In the genomic region with DNA sequence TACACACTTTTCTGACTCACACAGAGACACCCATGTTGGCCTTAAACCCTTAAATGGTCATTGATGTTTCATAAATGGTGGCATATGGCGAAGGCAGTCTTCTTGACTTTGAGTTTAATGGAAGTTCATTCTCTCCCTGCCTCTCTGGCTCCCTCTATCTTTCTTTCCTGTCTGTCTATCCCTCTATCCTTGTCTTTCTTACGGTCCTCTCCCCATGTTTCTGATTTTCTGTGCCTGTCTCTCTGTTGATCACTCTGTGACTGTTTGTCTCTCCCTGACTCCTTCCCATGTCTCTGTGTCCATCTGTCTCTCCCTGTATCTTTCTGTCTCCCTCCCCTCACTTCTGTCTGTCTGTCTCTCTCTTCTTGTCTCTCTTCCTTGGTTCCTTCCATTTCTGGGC, we compare ENCODE assay signal across 22 cellular contexts. TPM values are rescaled to one million over a fixed set of nuclear protein-coding genes. Genes with fewer than 3 reads are reported as not detected.
DNase-seq lines count a peak whose midpoint lies in the region; ATAC-seq and TF ChIP-seq lines count a peak whose summit lies in the region.
"Had no signal": no experiment of that assay in that cellular context is flagged by ENCODE, and none has a peak within 500 bp of the region (broad histone marks: within the 10 kb centered on the region; RNA-seq: fewer than 3 reads in every experiment).

No MANE protein-coding gene starts in this region.

- H3K4me3 Mint-ChIP-seq in H9: no peak overlapping the region; a peak in 1 of 5 replicates
- no peak overlapping the region for H3K4me3 Mint-ChIP-seq in activated T-helper 2 cell treated with anti-CD3 and anti-CD28 coated beads, Interferon-gamma antibody, Interleukin-2, Interleukin-4, amounts not matched to agents 10 μg/mL and 5 μg/mL and 100 μg/mL, durations not matched to agents 14 hours and 24 hours and 36 hours (ENCODE audit: low read depth)
- H3K4me3 Mint-ChIP-seq in naive thymus-derived CD8-positive, alpha-beta T cell: no peak overlapping the region
- H3K4me3 Mint-ChIP-seq: activated CD8-positive, alpha-beta T cell treated with anti-CD3 and anti-CD28 coated beads for 36 hours; activated naive CD8-positive, alpha-beta T cell treated with anti-CD3 and anti-CD28 coated beads for 36 hours; immature natural killer cell; memory B cell; natural killer cell; type B pancreatic cell had no signal

- H4K8ac ChIP-seq in H9 (replicated peaks; ENCODE audit: insufficient read length, low read depth, low read length): no peak overlapping the region

- no CpG with 5 or more reads among the region's 2 CpGs for WGBS in H9 (ENCODE audit: extremely low coverage, insufficient read length, low lambda C conversion rate)
- 80 to 96% methylated on average over 2 of the region's 2 CpGs for WGBS in esophagus squamous epithelium, 2 donors

- no peak overlapping the region for H3K27ac ChIP-seq in C4-2B
- no peak overlapping the region for H3K27ac ChIP-seq in H9 (ENCODE audit: insufficient read length, low read depth, low read length)
- H3K27ac ChIP-seq in VCaP: peak overlapping the region; percentile 91; the same call in 1 of the 2 replicates
- H3K27ac ChIP-seq in dorsolateral prefrontal cortex: no peak overlapping the region
- no peak overlapping the region for H3K27ac ChIP-seq in esophagus squamous epithelium

- H3K27me3 ChIP-seq in H9 (ENCODE audit: insufficient read depth, low read length): no peaks in the 10 kb centered on the region
- H3K27me3 ChIP-seq in dorsolateral prefrontal cortex: no peaks in the 10 kb centered on the region
- H3K27me3 ChIP-seq in esophagus squamous epithelium: peaks cover 0 to 31% (median 0%) of the 10 kb centered on the region in 4 donors

- H2BK15ac ChIP-seq in H9 (ENCODE audit: low read depth, low read length): no peak overlapping the region

- H3K9me3 Mint-ChIP-seq in H9: peaks cover 2 to 4% of the 10 kb centered on the region in 2 experiments; a peak in 4 of 5 replicates
- no peaks in the 10 kb centered on the region for H3K9me3 Mint-ChIP-seq in activated T-helper 2 cell treated with anti-CD3 and anti-CD28 coated beads, Interferon-gamma antibody, Interleukin-2, Interleukin-4, amounts not matched to agents 10 μg/mL and 5 μg/mL and 100 μg/mL, durations not matched to agents 14 hours and 24 hours and 36 hours
- H3K9me3 Mint-ChIP-seq in naive thymus-derived CD8-positive, alpha-beta T cell: peaks cover 0 to 12% (median 0%) of the 10 kb centered on the region in 9 donors
- H3K9me3 Mint-ChIP-seq: activated CD8-positive, alpha-beta T cell treated with anti-CD3 and anti-CD28 coated beads for 36 hours; immature natural killer cell; natural killer cell; type B pancreatic cell had no signal

- H2BK12ac ChIP-seq in H9 (ENCODE audit: insufficient read length, low read depth, low read length): no peak overlapping the region

- no peak overlapping the region for H2BK5ac ChIP-seq in H9 (ENCODE audit: insufficient read length, low read length)

- DNase-seq in H9 (no peak), foreskin fibroblast (peak in 1 of 2 donors; percentile 21), dorsolateral prefrontal cortex (no peak), esophagus squamous epithelium (lab: John Stamatoyannopoulos, UW) (no peak)
- DNase-seq in activated T-helper 2 cell treated with anti-CD3 and anti-CD28 coated beads, Interferon-gamma antibody, Interleukin-2, Interleukin-4, amounts not matched to agents 10 μg/mL and 5 μg/mL and 100 μg/mL, durations not matched to agents 14 hours and 24 hours and 36 hours (ENCODE audit: low spot score): no peak
- no peak for DNase-seq in naive thymus-derived CD8-positive, alpha-beta T cell
- DNase-seq: activated CD8-positive, alpha-beta T cell treated with anti-CD3 and anti-CD28 coated beads for 36 hours; activated naive CD8-positive, alpha-beta T cell treated with anti-CD3 and anti-CD28 coated beads for 36 hours; activated T-cell treated with anti-CD3 and anti-CD28 coated beads, Interleukin-2, amount 50 U/mL, for 48 hours; caudate nucleus; GOT3; immature natural killer cell; natural killer cell; NCI-H2029 treated with DMSO at 0.1 percent for 48 hours; NCI-H510A treated with DMSO at 0.1 percent for 48 hours; stimulated activated naive CD4-positive, alpha-beta T cell treated with Interleukin-2 at 50 U/mL for 16 hours; SW 1271 had no signal

- no peak overlapping the region for H3K9ac ChIP-seq in H9 (ENCODE audit: extremely low read depth, insufficient read length, low read length)

- no peak overlapping the region for H3K4me2 ChIP-seq in H9 (ENCODE audit: insufficient read depth, insufficient read length, low read length)

- no peak overlapping the region for H2BK20ac ChIP-seq in H9 (ENCODE audit: low read depth, low read length, poor library complexity, severe bottlenecking)

- H3K79me2 ChIP-seq in H9 (ENCODE audit: insufficient read depth, low read length): no peaks in the 10 kb centered on the region

- H2BK120ac ChIP-seq in H9 (ENCODE audit: low read depth, low read length, poor library complexity, severe bottlenecking): no peak overlapping the region

- no peaks in the 10 kb centered on the region for H3K36me3 ChIP-seq in esophagus squamous epithelium

- H3K4me3 ChIP-seq in foreskin fibroblast (ENCODE audit: low read depth in 1 of 2, low read length in 2 of 2) (no peak overlapping the region), dorsolateral prefrontal cortex (peak overlapping the region in 7 of 59 donors; percentile 3 to 69 (median 8)), esophagus squamous epithelium (no peak overlapping the region)
- H3K4me3 ChIP-seq: GM12878 had no signal

- H4K20me1 ChIP-seq in H9 (ENCODE audit: control insufficient read depth, insufficient read depth, insufficient read length): no peaks in the 10 kb centered on the region

- H3K36me3 Mint-ChIP-seq in H9 (ENCODE audit: insufficient read depth in 1 of 3, low read depth in 3 of 3): no peaks in the 10 kb centered on the region
- no peaks in the 10 kb centered on the region for H3K36me3 Mint-ChIP-seq in activated T-helper 2 cell treated with anti-CD3 and anti-CD28 coated beads, Interferon-gamma antibody, Interleukin-2, Interleukin-4, amounts not matched to agents 10 μg/mL and 5 μg/mL and 100 μg/mL, durations not matched to agents 14 hours and 24 hours and 36 hours (ENCODE audit: low read depth)
- H3K36me3 Mint-ChIP-seq in naive thymus-derived CD8-positive, alpha-beta T cell: peaks cover 0 to 5% (median 0%) of the 10 kb centered on the region in 3 donors
- H3K36me3 Mint-ChIP-seq: activated naive CD8-positive, alpha-beta T cell treated with anti-CD3 and anti-CD28 coated beads for 36 hours; immature natural killer cell; memory B cell; natural killer cell; type B pancreatic cell had no signal

- no peak overlapping the region for H3K23ac ChIP-seq in H9 (ENCODE audit: insufficient read length, low read depth, low read length)

- H3K27ac Mint-ChIP-seq in H9: no peak overlapping the region
- no peak overlapping the region for H3K27ac Mint-ChIP-seq in activated T-helper 2 cell treated with anti-CD3 and anti-CD28 coated beads, Interferon-gamma antibody, Interleukin-2, Interleukin-4, amounts not matched to agents 10 μg/mL and 5 μg/mL and 100 μg/mL, durations not matched to agents 14 hours and 24 hours and 36 hours
- peak overlapping the region in 1 of 10 donors; percentile 16 for H3K27ac Mint-ChIP-seq in naive thymus-derived CD8-positive, alpha-beta T cell
- H3K27ac Mint-ChIP-seq: activated CD8-positive, alpha-beta T cell treated with anti-CD3 and anti-CD28 coated beads for 36 hours; activated naive CD8-positive, alpha-beta T cell treated with anti-CD3 and anti-CD28 coated beads for 36 hours; immature natural killer cell; memory B cell; natural killer cell; type B pancreatic cell had no signal

- H3K9me3 ChIP-seq in H9 (ENCODE audit: control insufficient read depth, low read depth, low read length) (no peaks in the 10 kb centered on the region), esophagus squamous epithelium (no peaks in the 10 kb centered on the region)

- TF ChIP-seq POLR2A in esophagus squamous epithelium (IDR thresholded peaks at IDR 0.05): no peak

- peaks cover 15 to 21% of the 10 kb centered on the region in 2 experiments for H3K4me1 Mint-ChIP-seq in H9
- peaks cover 6% of the 10 kb centered on the region for H3K4me1 Mint-ChIP-seq in activated T-helper 2 cell treated with anti-CD3 and anti-CD28 coated beads, Interferon-gamma antibody, Interleukin-2, Interleukin-4, amounts not matched to agents 10 μg/mL and 5 μg/mL and 100 μg/mL, durations not matched to agents 14 hours and 24 hours and 36 hours (ENCODE audit: low read depth)
- peaks cover 8 to 17% (median 13%) of the 10 kb centered on the region in 4 donors for H3K4me1 Mint-ChIP-seq in naive thymus-derived CD8-positive, alpha-beta T cell

- H2AK5ac ChIP-seq in H9 (ENCODE audit: insufficient read length, low read length): no peak overlapping the region

- H3K27me3 Mint-ChIP-seq in H9 (ENCODE audit: low read depth): peaks cover 38% of the 10 kb centered on the region
- H3K27me3 Mint-ChIP-seq in activated T-helper 2 cell treated with anti-CD3 and anti-CD28 coated beads, Interferon-gamma antibody, Interleukin-2, Interleukin-4, amounts not matched to agents 10 μg/mL and 5 μg/mL and 100 μg/mL, durations not matched to agents 14 hours and 24 hours and 36 hours (ENCODE audit: low read depth): peaks cover 19% of the 10 kb centered on the region
- peaks cover 13 to 30% (median 22%) of the 10 kb centered on the region in 5 donors for H3K27me3 Mint-ChIP-seq in naive thymus-derived CD8-positive, alpha-beta T cell

- H4K5ac ChIP-seq in H9 (ENCODE audit: insufficient read length, low read depth, low read length): no peak overlapping the region

- POLR2A ChIA-PET in naive thymus-derived CD8-positive, alpha-beta T cell (lab: Charles Lee): interaction anchor here (0.8 kb wide), 1 partner anchor 72 kb away, joined by 3 read pairs; no protein-coding TSS in a partner anchor

- H3K18ac ChIP-seq in H9 (ENCODE audit: insufficient read length, low read depth, low read length): no peak overlapping the region

- H3K79me1 ChIP-seq in H9 (ENCODE audit: insufficient read depth, low read depth, low read length, poor library complexity, severe bottlenecking): no peaks in the 10 kb centered on the region

- no peak overlapping the region for H2AFZ ChIP-seq in H9 (ENCODE audit: low read length)

- no peak for ATAC-seq in naive thymus-derived CD8-positive, alpha-beta T cell
- ATAC-seq: activated CD8-positive, alpha-beta T cell treated with anti-CD3 and anti-CD28 coated beads for 36 hours; GM12878; natural killer cell had no signal

- no peak overlapping the region for H4K91ac ChIP-seq in H9 (ENCODE audit: insufficient read length, low read depth, low read length)

- H3K56ac ChIP-seq in H9 (ENCODE audit: insufficient read length, low read depth, low read length): no peak overlapping the region

- H3K23me2 ChIP-seq in H9 (ENCODE audit: insufficient read length, low read depth, low read length, poor library complexity, severe bottlenecking): no peaks in the 10 kb centered on the region

- no peak overlapping the region for H3K14ac ChIP-seq in H9 (ENCODE audit: insufficient read depth, low read length)

- H3T11ph ChIP-seq in H9 (ENCODE audit: low read length): no peak overlapping the region

- intact Hi-C loops in dorsolateral prefrontal cortex (cut with DNase I) (no loop called here), esophagus squamous epithelium (cut with DNase I) (loop anchor here (10.0 kb wide), 1 partner anchor 101 kb away; no protein-coding TSS in a partner anchor)
- intact Hi-C loops in activated T-helper 2 cell treated with anti-CD3 and anti-CD28 coated beads, Interferon-gamma antibody, Interleukin-2, Interleukin-4, amounts not matched to agents 10 μg/mL and 5 μg/mL and 100 μg/mL, durations not matched to agents 14 hours and 24 hours and 36 hours (cut with micrococcal nuclease): no loop called here

- no peak overlapping the region for H3K4ac ChIP-seq in H9 (ENCODE audit: low read depth, low read length)

- peak; percentile 31 for TF ChIP-seq CTCF in C4-2B (conservative IDR thresholded peaks at IDR 0.05)
- TF ChIP-seq CTCF in H9 (conservative IDR thresholded peaks at IDR 0.05): peak; percentile 53
- peak; percentile 14; the same call in 1 of the 2 replicates for TF ChIP-seq CTCF in VCaP (conservative IDR thresholded peaks at IDR 0.05)
- TF ChIP-seq CTCF in foreskin fibroblast (IDR thresholded peaks at IDR 0.05; ENCODE audit: low read depth, low read length): peak; percentile 16
- peak in 27 of 56 donors; percentile 9 to 53 (median 21) for TF ChIP-seq CTCF in dorsolateral prefrontal cortex (IDR thresholded peaks at IDR 0.05 in 54 of 56, conservative IDR thresholded peaks at IDR 0.05 in 2 of 56; ENCODE audit: low read depth in 1 of 56, partially characterized antibody in 56 of 56)
- TF ChIP-seq CTCF in esophagus squamous epithelium (IDR thresholded peaks at IDR 0.05): no peak

- H3K4me1 ChIP-seq in H9 (ENCODE audit: insufficient read depth, low read length) (no peaks in the 10 kb centered on the region), esophagus squamous epithelium (peaks cover 6 to 21% (median 15%) of the 10 kb centered on the region in 3 donors)

RNA-seq across cellular contexts. Expression of a gene that starts 43.2 kb away (rescaled TPM):
- total RNA-seq in H9 (2021): 90.9 and 92.9 TPM in 2 replicates
- total RNA-seq in dorsolateral prefrontal cortex: 10 to 100 TPM; 14.0 to 58.3 (median 25.4) TPM
- total RNA-seq in activated T-helper 2 cell treated with anti-CD3 and anti-CD28 coated beads, Interferon-gamma antibody, Interleukin-2, Interleukin-4, amounts not matched to agents 10 μg/mL and 5 μg/mL and 100 μg/mL, durations not matched to agents 14 hours and 24 hours and 36 hours: 125 and 136 TPM in 2 replicates
- total RNA-seq in esophagus squamous epithelium: 10 to 100 TPM; 42.3 to 77.9 (median 49.8) TPM
- total RNA-seq in naive thymus-derived CD8-positive, alpha-beta T cell: 100 to 1,000 TPM; 116 to 122 TPM
- polyA plus RNA-seq in naive thymus-derived CD8-positive, alpha-beta T cell: 10 to 100 TPM; 85.3 to 98.9 (median 89.9) TPM

Comparison
In these comparisons a context has a peak if more than half of its experiments do, and no peak if none do; other contexts are left out.
1. CTCF ChIP-seq: peak in C4-2B (single experiment), H9 (single experiment), VCaP (single experiment) and foreskin fibroblast (single experiment); none in esophagus squamous epithelium (0 of 6).